In genomic region chr16:31386157-31386984, GRCh38 we compare ENCODE assay signal across 10 cellular contexts. TPM values are rescaled to one million over a fixed set of nuclear protein-coding genes. Genes with fewer than 3 reads are reported as not detected.
DNase-seq lines count a peak whose midpoint lies in the region; ATAC-seq lines count a peak whose summit lies in the region.
"Had no signal": no experiment of that assay in that cellular context is flagged by ENCODE, and none has a peak within 500 bp of the region (broad histone marks: within the 10 kb centered on the region; RNA-seq: fewer than 3 reads in every experiment).

No MANE protein-coding gene starts in this region.

- POLR2A ChIA-PET in activated CD4-positive, alpha-beta memory T cell treated with anti-CD3 and anti-CD28 coated beads for 36 hours (lab: Charles Lee): interaction anchor here (1.0 to 2.1 kb wide), 3 partner anchors 73 to 206 kb away, joined by 4 to 6 read pairs (median 4); partner anchors contain the start of genes ARMC5 and FUS
- POLR2A ChIA-PET in activated CD4-positive, alpha-beta memory T cell treated with anti-CD3 and anti-CD28 coated beads, Interleukin-2, amount 10 ng/mL, durations not matched to agents 7 days and 5 days (lab: Charles Lee): interaction anchor here (1.1 to 1.5 kb wide), 4 partner anchors 14 to 184 kb away, joined by 3 to 7 read pairs (median 6); partner anchors contain the start of gene ZNF843

- CTCF ChIA-PET in activated CD4-positive, alpha-beta memory T cell treated with anti-CD3 and anti-CD28 coated beads for 36 hours (lab: Charles Lee): interaction anchor here (1.2 to 2.5 kb wide), 4 partner anchors 57 to 483 kb away, joined by 3 to 12 read pairs (median 4); partner anchors contain the start of gene ZNF843
- CTCF ChIA-PET in activated CD4-positive, alpha-beta memory T cell treated with anti-CD3 and anti-CD28 coated beads, Interleukin-2, amount 10 ng/mL, durations not matched to agents 7 days and 5 days (lab: Charles Lee): interaction anchor here (0.7 to 1.3 kb wide), 4 partner anchors 9 to 99 kb away, joined by 3 to 5 read pairs (median 4); partner anchors contain the start of gene ZNF843
- CTCF ChIA-PET in activated naive CD4-positive, alpha-beta T cell treated with anti-CD3 and anti-CD28 coated beads for 36 hours (lab: Charles Lee): interaction anchor here (0.6 to 1.4 kb wide), 2 partner anchors 57 to 363 kb away, joined by 4 to 6 read pairs; partner anchors contain the start of gene ZNF843

- H3K4me1 ChIP-seq in endocrine pancreas (ENCODE audit: control insufficient read depth, insufficient read depth, low read length): peaks cover 5% of the 10 kb centered on the region

- no peaks in the 10 kb centered on the region for H3K36me3 Mint-ChIP-seq in activated CD4-positive, alpha-beta memory T cell treated with anti-CD3 and anti-CD28 coated beads for 36 hours
- H3K36me3 Mint-ChIP-seq in activated CD4-positive, alpha-beta memory T cell treated with anti-CD3 and anti-CD28 coated beads, Interleukin-2, amount 10 ng/mL, durations not matched to agents 7 days and 5 days (ENCODE audit: low read depth): no peaks in the 10 kb centered on the region
- H3K36me3 Mint-ChIP-seq in stimulated activated memory B cell treated with anti-CD40 and anti-IgM and Interleukin-4, amounts not matched to agents 10 μg/mL and 1 μg/mL and 100 μg/mL, for 72 hours: peaks cover 6% of the 10 kb centered on the region
- H3K36me3 Mint-ChIP-seq in activated naive CD4-positive, alpha-beta T cell treated with anti-CD3 and anti-CD28 coated beads for 36 hours (ENCODE audit: low read depth): no peaks in the 10 kb centered on the region
- H3K36me3 Mint-ChIP-seq: CD8-positive, alpha-beta memory T cell; T-cell had no signal

- ATAC-seq in stimulated activated memory B cell treated with anti-CD40 and anti-IgM and Interleukin-4, amounts not matched to agents 10 μg/mL and 1 μg/mL and 100 μg/mL, for 72 hours: peak; percentile 80

- peak; percentile 49 for DNase-seq in activated CD4-positive, alpha-beta memory T cell treated with anti-CD3 and anti-CD28 coated beads for 36 hours
- no peak for DNase-seq in activated CD4-positive, alpha-beta memory T cell treated with anti-CD3 and anti-CD28 coated beads, Interleukin-2, amount 10 ng/mL, durations not matched to agents 7 days and 5 days
- peak; percentile 57 for DNase-seq in NCI-H2196 (lab: John Stamatoyannopoulos, UW; ENCODE audit: unreplicated experiment)
- no peak for DNase-seq in COLO668 (lab: John Stamatoyannopoulos, UW; ENCODE audit: unreplicated experiment)
- no peak for DNase-seq in activated naive CD4-positive, alpha-beta T cell treated with anti-CD3 and anti-CD28 coated beads for 36 hours
- no peak for DNase-seq in NCI-H1105 treated with DMSO at 0.1 percent for 48 hours (lab: John Stamatoyannopoulos, UW)

- H3K27me3 Mint-ChIP-seq in activated CD4-positive, alpha-beta memory T cell treated with anti-CD3 and anti-CD28 coated beads for 36 hours: peaks cover 21% of the 10 kb centered on the region
- H3K27me3 Mint-ChIP-seq in activated CD4-positive, alpha-beta memory T cell treated with anti-CD3 and anti-CD28 coated beads, Interleukin-2, amount 10 ng/mL, durations not matched to agents 7 days and 5 days: peaks cover 28% of the 10 kb centered on the region
- no peaks in the 10 kb centered on the region for H3K27me3 Mint-ChIP-seq in stimulated activated memory B cell treated with anti-CD40 and anti-IgM and Interleukin-4, amounts not matched to agents 10 μg/mL and 1 μg/mL and 100 μg/mL, for 72 hours
- peaks cover 9% of the 10 kb centered on the region for H3K27me3 Mint-ChIP-seq in activated naive CD4-positive, alpha-beta T cell treated with anti-CD3 and anti-CD28 coated beads for 36 hours (ENCODE audit: low read depth)

- H3K9me3 Mint-ChIP-seq in activated CD4-positive, alpha-beta memory T cell treated with anti-CD3 and anti-CD28 coated beads for 36 hours: no peaks in the 10 kb centered on the region
- no peaks in the 10 kb centered on the region for H3K9me3 Mint-ChIP-seq in activated CD4-positive, alpha-beta memory T cell treated with anti-CD3 and anti-CD28 coated beads, Interleukin-2, amount 10 ng/mL, durations not matched to agents 7 days and 5 days
- H3K9me3 Mint-ChIP-seq in stimulated activated memory B cell treated with anti-CD40 and anti-IgM and Interleukin-4, amounts not matched to agents 10 μg/mL and 1 μg/mL and 100 μg/mL, for 72 hours: no peaks in the 10 kb centered on the region
- no peaks in the 10 kb centered on the region for H3K9me3 Mint-ChIP-seq in activated naive CD4-positive, alpha-beta T cell treated with anti-CD3 and anti-CD28 coated beads for 36 hours
- H3K9me3 Mint-ChIP-seq: CD8-positive, alpha-beta memory T cell; T-cell had no signal

- peak overlapping the region; percentile 1 for H3K4me3 Mint-ChIP-seq in activated CD4-positive, alpha-beta memory T cell treated with anti-CD3 and anti-CD28 coated beads for 36 hours
- H3K4me3 Mint-ChIP-seq in activated CD4-positive, alpha-beta memory T cell treated with anti-CD3 and anti-CD28 coated beads, Interleukin-2, amount 10 ng/mL, durations not matched to agents 7 days and 5 days: no peak overlapping the region
- no peak overlapping the region for H3K4me3 Mint-ChIP-seq in stimulated activated memory B cell treated with anti-CD40 and anti-IgM and Interleukin-4, amounts not matched to agents 10 μg/mL and 1 μg/mL and 100 μg/mL, for 72 hours
- H3K4me3 Mint-ChIP-seq in activated naive CD4-positive, alpha-beta T cell treated with anti-CD3 and anti-CD28 coated beads for 36 hours: no peak overlapping the region
- H3K4me3 Mint-ChIP-seq: T-cell had no signal

- H3K9me3 ChIP-seq in endocrine pancreas (ENCODE audit: control insufficient read depth, low read length): no peaks in the 10 kb centered on the region

- H3K27ac Mint-ChIP-seq in activated CD4-positive, alpha-beta memory T cell treated with anti-CD3 and anti-CD28 coated beads for 36 hours: peak overlapping the region; percentile 72
- H3K27ac Mint-ChIP-seq in activated CD4-positive, alpha-beta memory T cell treated with anti-CD3 and anti-CD28 coated beads, Interleukin-2, amount 10 ng/mL, durations not matched to agents 7 days and 5 days: no peak overlapping the region
- H3K27ac Mint-ChIP-seq in stimulated activated memory B cell treated with anti-CD40 and anti-IgM and Interleukin-4, amounts not matched to agents 10 μg/mL and 1 μg/mL and 100 μg/mL, for 72 hours: no peak overlapping the region
- no peak overlapping the region for H3K27ac Mint-ChIP-seq in activated naive CD4-positive, alpha-beta T cell treated with anti-CD3 and anti-CD28 coated beads for 36 hours
- H3K27ac Mint-ChIP-seq: T-cell had no signal

- no peak overlapping the region for H3K9ac ChIP-seq in endocrine pancreas (ENCODE audit: control insufficient read depth, insufficient read depth, low read length)

- peak overlapping the region; percentile 3 for H3K4me3 ChIP-seq in endocrine pancreas (ENCODE audit: control insufficient read depth, insufficient read depth, low read length)

- intact Hi-C loops in activated CD4-positive, alpha-beta memory T cell treated with anti-CD3 and anti-CD28 coated beads for 36 hours (cut with micrococcal nuclease): loop anchor here (1.0 to 10.0 kb wide), 5 partner anchors 32 to 186 kb away; partner anchors contain the start of gene ZNF843
- intact Hi-C loops in activated naive CD4-positive, alpha-beta T cell treated with anti-CD3 and anti-CD28 coated beads for 36 hours (cut with micrococcal nuclease): loop anchor here (1.0 to 10.0 kb wide), 3 partner anchors 82 to 308 kb away; no protein-coding TSS in a partner anchor

- no peaks in the 10 kb centered on the region for H3K36me3 ChIP-seq in endocrine pancreas (ENCODE audit: control insufficient read depth, insufficient read depth, low read length)

- H3K4me1 Mint-ChIP-seq in activated CD4-positive, alpha-beta memory T cell treated with anti-CD3 and anti-CD28 coated beads for 36 hours (ENCODE audit: low read depth): peaks cover 22% of the 10 kb centered on the region
- peaks cover 19% of the 10 kb centered on the region for H3K4me1 Mint-ChIP-seq in activated CD4-positive, alpha-beta memory T cell treated with anti-CD3 and anti-CD28 coated beads, Interleukin-2, amount 10 ng/mL, durations not matched to agents 7 days and 5 days
- H3K4me1 Mint-ChIP-seq in stimulated activated memory B cell treated with anti-CD40 and anti-IgM and Interleukin-4, amounts not matched to agents 10 μg/mL and 1 μg/mL and 100 μg/mL, for 72 hours: peaks cover 27% of the 10 kb centered on the region
- peaks cover 15% of the 10 kb centered on the region for H3K4me1 Mint-ChIP-seq in activated naive CD4-positive, alpha-beta T cell treated with anti-CD3 and anti-CD28 coated beads for 36 hours (ENCODE audit: low read depth)

- H3K27me3 ChIP-seq in endocrine pancreas (ENCODE audit: control insufficient read depth, insufficient read depth, low read length): no peaks in the 10 kb centered on the region

RNA-seq across cellular contexts. Expression of gene ITGAD, which starts 6.8 kb away (rescaled TPM):
- total RNA-seq in activated CD4-positive, alpha-beta memory T cell treated with anti-CD3 and anti-CD28 coated beads for 36 hours: not detected
- total RNA-seq in activated CD4-positive, alpha-beta memory T cell treated with anti-CD3 and anti-CD28 coated beads, Interleukin-2, amount 10 ng/mL, durations not matched to agents 7 days and 5 days: not detected
- total RNA-seq in activated naive CD4-positive, alpha-beta T cell treated with anti-CD3 and anti-CD28 coated beads for 36 hours: not detected
- total RNA-seq: CD8-positive, alpha-beta memory T cell had no signal

RNA-seq across cellular contexts. Expression of gene ITGAX, which starts 31.4 kb away (rescaled TPM):
- total RNA-seq in activated CD4-positive, alpha-beta memory T cell treated with anti-CD3 and anti-CD28 coated beads for 36 hours: 10 to 100 TPM; 30.3 to 32.9 TPM
- 10 to 100 TPM; 42.0 to 43.2 TPM for total RNA-seq in activated CD4-positive, alpha-beta memory T cell treated with anti-CD3 and anti-CD28 coated beads, Interleukin-2, amount 10 ng/mL, durations not matched to agents 7 days and 5 days
- 1 to 10 TPM; 2.4 to 2.9 TPM for total RNA-seq in activated naive CD4-positive, alpha-beta T cell treated with anti-CD3 and anti-CD28 coated beads for 36 hours

RNA-seq across cellular contexts. Expression of gene COX6A2, which starts 41.8 kb away (rescaled TPM):
- not detected for total RNA-seq in activated CD4-positive, alpha-beta memory T cell treated with anti-CD3 and anti-CD28 coated beads for 36 hours
- not detected for total RNA-seq in activated CD4-positive, alpha-beta memory T cell treated with anti-CD3 and anti-CD28 coated beads, Interleukin-2, amount 10 ng/mL, durations not matched to agents 7 days and 5 days
- total RNA-seq in activated naive CD4-positive, alpha-beta T cell treated with anti-CD3 and anti-CD28 coated beads for 36 hours: not detected
- total RNA-seq: CD8-positive, alpha-beta memory T cell; T-cell had no signal

RNA-seq across cellular contexts. Expression of gene ZNF843, which starts 56.2 kb away (rescaled TPM):
- total RNA-seq in activated CD4-positive, alpha-beta memory T cell treated with anti-CD3 and anti-CD28 coated beads for 36 hours: under 1 TPM; 0.17 to 0.19 TPM
- total RNA-seq in activated CD4-positive, alpha-beta memory T cell treated with anti-CD3 and anti-CD28 coated beads, Interleukin-2, amount 10 ng/mL, durations not matched to agents 7 days and 5 days: under 1 TPM in 1 of 2 experiments, not detected in 1; 0.13 TPM
- total RNA-seq in activated naive CD4-positive, alpha-beta T cell treated with anti-CD3 and anti-CD28 coated beads for 36 hours: under 1 TPM; 0.12 to 0.14 TPM

Comparison
In these comparisons a context has a peak if more than half of its experiments do, and no peak if none do; other contexts are left out.
1. DNase-seq: peak in activated CD4-positive, alpha-beta memory T cell treated with anti-CD3 and anti-CD28 coated beads for 36 hours (single experiment) and NCI-H2196 (single experiment); none in activated CD4-positive, alpha-beta memory T cell treated with anti-CD3 and anti-CD28 coated beads, Interleukin-2, amount 10 ng/mL, durations not matched to agents 7 days and 5 days (single experiment), COLO668 (single experiment), activated naive CD4-positive, alpha-beta T cell treated with anti-CD3 and anti-CD28 coated beads for 36 hours (single experiment) and NCI-H1105 treated with DMSO at 0.1 percent for 48 hours (single experiment).
2. RNA of gene ITGAX, which starts 31.4 kb away (total RNA-seq): 42.0 to 43.2 TPM in activated CD4-positive, alpha-beta memory T cell treated with anti-CD3 and anti-CD28 coated beads, Interleukin-2, amount 10 ng/mL, durations not matched to agents 7 days and 5 days and 30.3 to 32.9 TPM in activated CD4-positive, alpha-beta memory T cell treated with anti-CD3 and anti-CD28 coated beads for 36 hours; 2.4 to 2.9 TPM in activated naive CD4-positive, alpha-beta T cell treated with anti-CD3 and anti-CD28 coated beads for 36 hours; every median in the first group is over 4 times any median in the second.